22 cellular contexts compared by ENCODE assay signal in genomic region chr9:134501266-134502181, GRCh38.
DNase-seq lines count a peak whose midpoint lies in the region; ATAC-seq and TF ChIP-seq lines count a peak whose summit lies in the region.
"Had no signal": no experiment of that assay in that cellular context is flagged by ENCODE, and none has a peak within 500 bp of the region (broad histone marks: within the 10 kb centered on the region; RNA-seq: fewer than 3 reads in every experiment).

No MANE protein-coding gene starts in this region.

- H2AFZ ChIP-seq in PC-3 (ENCODE audit: low read length), result no peak overlapping the region

- H3K9me2 ChIP-seq in PC-3 (replicated peaks; ENCODE audit: low read length), result no peaks in the 10 kb centered on the region

- H3K4me3 Mint-ChIP-seq in WTC11, result peak overlapping the region; percentile 56
- H3K4me3 Mint-ChIP-seq: activated CD8-positive, alpha-beta memory T cell treated with anti-CD3 and anti-CD28 coated beads, Interleukin-2, amount 10 ng/mL, durations not matched to agents 7 days and 5 days; HFFc6; T-helper 17 cell had no signal

- no peak overlapping the region; the same call in 1 of the 2 replicates for H3K27ac Mint-ChIP-seq in WTC11
- H3K27ac Mint-ChIP-seq: activated CD8-positive, alpha-beta memory T cell treated with anti-CD3 and anti-CD28 coated beads, Interleukin-2, amount 10 ng/mL, durations not matched to agents 7 days and 5 days; T-helper 17 cell had no signal

- CTCF ChIA-PET in WTC11 (lab: Charles Lee), result interaction anchor here (0.7 to 3.0 kb wide), 5 partner anchors 9 to 277 kb away, joined by 3 to 12 read pairs (median 4); no protein-coding TSS in a partner anchor
- CTCF ChIA-PET in PC-3 (lab: Charles Lee), result no interaction called here

- H3K4me1 ChIP-seq in SJCRH30 (peaks cover 12% of the 10 kb centered on the region), PC-3 (ENCODE audit: insufficient read depth, low read length) (peaks cover 25% of the 10 kb centered on the region)
- H3K4me1 ChIP-seq: ascending aorta had no signal

- POLR2A ChIA-PET in WTC11 (lab: Charles Lee), result no interaction called here
- POLR2A ChIA-PET in PC-3 (lab: Charles Lee; ENCODE audit: unreplicated experiment), result no interaction called here

- H3K9ac ChIP-seq in PC-3 (ENCODE audit: low read length), result no peak overlapping the region

- intact Hi-C loops in sciatic nerve (cut with DNase I), result no loop called here
- intact Hi-C loops in PC-3 (cut with micrococcal nuclease), result no loop called here

- H3K36me3 Mint-ChIP-seq in WTC11, result no peaks in the 10 kb centered on the region
- H3K36me3 Mint-ChIP-seq: activated CD8-positive, alpha-beta memory T cell treated with anti-CD3 and anti-CD28 coated beads, Interleukin-2, amount 10 ng/mL, durations not matched to agents 7 days and 5 days; CD14-positive monocyte had no signal

- H3K36me3 ChIP-seq in SJCRH30, result no peaks in the 10 kb centered on the region
- no peaks in the 10 kb centered on the region for H3K36me3 ChIP-seq in PC-3 (ENCODE audit: low read depth, low read length)
- H3K36me3 ChIP-seq: ascending aorta, esophagus muscularis mucosa, heart left ventricle, vagina had no signal

- no TSS peak for BruUV-seq in PC-3 (replicated peaks; lab: Mats Ljungman, UMichigan)

- H4K20me1 ChIP-seq in PC-3 (ENCODE audit: low read length), result no peaks in the 10 kb centered on the region

- H3K27ac ChIP-seq in SJCRH30 (no peak overlapping the region), PC-3 (ENCODE audit: low read length) (no peak overlapping the region)
- H3K27ac ChIP-seq: ascending aorta, esophagus muscularis mucosa, heart left ventricle had no signal

- H3K27me3 ChIP-seq in SJCRH30 (no peaks in the 10 kb centered on the region), PC-3 (ENCODE audit: low read length) (no peaks in the 10 kb centered on the region)
- H3K27me3 ChIP-seq: vagina had no signal

- H3K9me3 ChIP-seq in SJCRH30 (replicated peaks), result no peaks in the 10 kb centered on the region
- H3K9me3 ChIP-seq in PC-3 (ENCODE audit: low read length), result no peaks in the 10 kb centered on the region
- H3K9me3 ChIP-seq: ascending aorta, esophagus muscularis mucosa, heart left ventricle, vagina had no signal

- no peak overlapping the region for H3K4me2 ChIP-seq in PC-3 (ENCODE audit: low read length)

- H3K4me3 ChIP-seq in SJCRH30 (no peak overlapping the region), PC-3 (ENCODE audit: low read length) (no peak overlapping the region)
- H3K4me3 ChIP-seq: ascending aorta, esophagus muscularis mucosa, heart left ventricle, vagina had no signal

- ATAC-seq in WTC11 (no peak; the same call in 1 of the 2 replicates), sciatic nerve (peak; percentile 21), GM19455 (IDR thresholded peaks at IDR 0.05; ENCODE audit: unreplicated experiment) (no peak), PC-3 (no peak)
- ATAC-seq: activated CD8-positive, alpha-beta memory T cell treated with anti-CD3 and anti-CD28 coated beads, Interleukin-2, amount 10 ng/mL, durations not matched to agents 7 days and 5 days; T-helper 17 cell had no signal

- no peaks in the 10 kb centered on the region for H3K9me3 Mint-ChIP-seq in WTC11
- H3K9me3 Mint-ChIP-seq: HFFc6 had no signal

- H3K27me3 Mint-ChIP-seq in WTC11 (ENCODE audit: low read depth), result peaks cover 18% of the 10 kb centered on the region

- H3K4me1 Mint-ChIP-seq in WTC11, result no peaks in the 10 kb centered on the region; the same call in 1 of the 2 replicates
- H3K4me1 Mint-ChIP-seq: activated CD8-positive, alpha-beta memory T cell treated with anti-CD3 and anti-CD28 coated beads, Interleukin-2, amount 10 ng/mL, durations not matched to agents 7 days and 5 days; CD14-positive monocyte; T-helper 17 cell had no signal

- DNase-seq in activated T-cell treated with anti-CD3 and anti-CD28 coated beads, Interleukin-2, amount 50 U/mL, for 1 hour, result peak; percentile 7
- DNase-seq in activated T-cell treated with anti-CD3 and anti-CD28 coated beads for 4 hours (no peak), WTC11 (ENCODE audit: low spot score) (no peak), iPS-NIHi11 (ENCODE audit: low spot score) (peak; percentile 65), sciatic nerve (ENCODE audit: low spot score) (peak; percentile 56), SJCRH30 (no peak), PC-3 (no peak)
- DNase-seq: activated CD4-positive, CD25-positive, alpha-beta regulatory T cell treated with anti-CD3 and anti-CD28 coated beads, Interleukin-2, amount 50 U/mL, for 72 hours; activated CD8-positive, alpha-beta memory T cell treated with anti-CD3 and anti-CD28 coated beads, Interleukin-2, amount 10 ng/mL, durations not matched to agents 7 days and 5 days; activated gamma-delta T cell; DMS53; HFFc6; KBM-7; left cardiac atrium; NCI-H1092 treated with DMSO at 0.1 percent for 48 hours; T-helper 17 cell had no signal

- no peaks in the 10 kb centered on the region for H3K79me2 ChIP-seq in PC-3 (ENCODE audit: low read length)

- TF ChIP-seq CTCF in WTC11 (IDR thresholded peaks at IDR 0.05) (no peak), PC-3 (conservative IDR thresholded peaks at IDR 0.05; ENCODE audit: low read depth, low read length) (no peak)

- H3F3A ChIP-seq in PC-3 (ENCODE audit: low read length, unreplicated experiment), result no peaks in the 10 kb centered on the region

TF ChIP-seq in WTC11, 78 proteins besides CTCF, POLR2A, EP300 and RAD21:
- TF ChIP-seq NFATC4 (CRISPR knock-in tag; IDR thresholded peaks at IDR 0.05) (no peak), TCF7 (CRISPR knock-in tag; IDR thresholded peaks at IDR 0.05; ENCODE audit: low read depth) (no peak), ZNF423 (CRISPR knock-in tag; IDR thresholded peaks at IDR 0.05) (no peak), FOXP1 (CRISPR knock-in tag; IDR thresholded peaks at IDR 0.05; ENCODE audit: borderline replicate concordance) (no peak), SP1 (CRISPR knock-in tag; conservative IDR thresholded peaks at IDR 0.05) (no peak), TEAD1 (CRISPR knock-in tag; IDR thresholded peaks at IDR 0.05) (no peak)
- TF ChIP-seq, protein P1, sequence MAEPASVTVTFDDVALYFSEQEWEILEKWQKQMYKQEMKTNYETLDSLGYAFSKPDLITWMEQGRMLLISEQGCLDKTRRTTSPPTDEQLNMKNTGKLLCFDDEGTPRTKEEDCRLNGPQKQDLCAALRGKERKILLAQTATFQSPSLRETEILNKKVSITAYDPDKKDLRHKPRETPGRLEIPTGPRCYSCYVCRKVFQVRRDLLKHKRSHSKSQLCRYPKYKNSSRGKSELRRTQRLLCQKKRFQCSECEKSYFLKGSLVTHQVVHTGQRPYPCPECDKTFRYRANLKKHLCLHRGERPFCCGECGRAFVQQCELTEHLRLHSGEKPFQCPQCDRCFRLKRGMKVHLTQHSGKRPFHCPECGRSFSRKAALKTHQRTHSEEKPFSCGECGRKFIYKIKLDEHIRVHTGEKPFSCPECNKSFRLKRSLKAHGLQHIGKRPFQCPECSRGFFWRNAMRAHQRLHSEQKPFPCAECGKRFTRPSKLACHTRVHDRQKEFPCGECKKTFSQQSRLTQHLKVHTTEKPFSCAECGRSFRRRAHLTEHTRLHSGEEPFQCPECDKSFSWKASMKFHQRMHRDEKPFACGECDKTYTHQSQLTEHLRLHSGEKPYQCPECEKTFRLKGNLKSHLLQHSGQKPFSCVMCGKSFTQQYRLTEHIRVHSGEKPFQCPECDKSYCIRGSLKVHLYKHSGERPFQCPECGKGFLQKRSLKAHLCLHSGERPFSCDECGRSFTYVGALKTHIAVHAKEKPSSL (CRISPR knock-in tag; conservative IDR thresholded peaks at IDR 0.05), result no peak
- TF ChIP-seq, protein P2, sequence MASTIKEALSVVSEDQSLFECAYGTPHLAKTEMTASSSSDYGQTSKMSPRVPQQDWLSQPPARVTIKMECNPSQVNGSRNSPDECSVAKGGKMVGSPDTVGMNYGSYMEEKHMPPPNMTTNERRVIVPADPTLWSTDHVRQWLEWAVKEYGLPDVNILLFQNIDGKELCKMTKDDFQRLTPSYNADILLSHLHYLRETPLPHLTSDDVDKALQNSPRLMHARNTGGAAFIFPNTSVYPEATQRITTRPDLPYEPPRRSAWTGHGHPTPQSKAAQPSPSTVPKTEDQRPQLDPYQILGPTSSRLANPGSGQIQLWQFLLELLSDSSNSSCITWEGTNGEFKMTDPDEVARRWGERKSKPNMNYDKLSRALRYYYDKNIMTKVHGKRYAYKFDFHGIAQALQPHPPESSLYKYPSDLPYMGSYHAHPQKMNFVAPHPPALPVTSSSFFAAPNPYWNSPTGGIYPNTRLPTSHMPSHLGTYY (CRISPR knock-in tag; IDR thresholded peaks at IDR 0.05), result no peak

Comparison
In these comparisons a context has a peak if more than half of its experiments do, and no peak if none do; other contexts are left out.
1. DNase-seq: peak in activated T-cell treated with anti-CD3 and anti-CD28 coated beads, Interleukin-2, amount 50 U/mL, for 1 hour (single experiment), iPS-NIHi11 (single experiment) and sciatic nerve (single experiment); none in activated T-cell treated with anti-CD3 and anti-CD28 coated beads for 4 hours (single experiment), WTC11 (single experiment), SJCRH30 (0 of 2) and PC-3 (single experiment).